Comparison of ENCODE assay signal across 17 cellular contexts in the genomic region with DNA sequence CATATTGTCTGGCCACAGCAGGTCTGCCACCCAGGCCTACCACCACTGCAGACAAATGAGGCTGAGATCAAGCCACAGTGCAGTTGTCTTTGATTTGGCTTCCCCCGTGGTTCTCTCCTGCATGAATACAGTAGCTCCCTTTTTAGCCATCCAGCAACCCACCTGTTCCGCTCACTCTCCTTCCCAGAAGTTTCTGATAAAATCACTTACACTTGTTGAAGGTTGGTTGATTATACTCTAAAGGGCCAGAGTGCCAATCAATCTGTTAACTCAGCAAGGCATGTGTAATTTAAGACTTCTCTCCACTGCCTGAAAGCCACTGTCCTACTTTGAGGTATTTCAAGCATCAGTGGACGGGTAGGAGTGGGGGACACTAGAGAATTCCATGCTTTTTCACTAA. TPM values are rescaled to one million over a fixed set of nuclear protein-coding genes. Genes with fewer than 3 reads are reported as not detected.
DNase-seq lines count a peak whose midpoint lies in the region; TF ChIP-seq lines count a peak whose summit lies in the region.
"Had no signal": no experiment of that assay in that cellular context is flagged by ENCODE, and none has a peak within 500 bp of the region (broad histone marks: within the 10 kb centered on the region; RNA-seq: fewer than 3 reads in every experiment).

No MANE protein-coding gene starts in this region.

- no peaks in the 10 kb centered on the region for H3K9me3 Mint-ChIP-seq in nephron

- no peaks in the 10 kb centered on the region for H3K27me3 ChIP-seq in SJCRH30
- H3K27me3 ChIP-seq: BLaER1 treated with 17β-estradiol and CSF1 and Interleukin-3, amounts not matched to agents 10 nM and 100 nM had no signal

- DNase-seq in NCI-H2171 treated with DMSO at 0.1 percent for 48 hours (lab: John Stamatoyannopoulos, UW) (peak; percentile 16), NCI-H2171 (lab: John Stamatoyannopoulos, UW) (no peak), SJCRH30 (peak; percentile 91 to 96), skeletal muscle cell (ENCODE audit: low read depth) (peak; percentile 8), foreskin fibroblast (no peak), NCI-H2107 treated with DMSO at 0.1 percent for 48 hours (lab: John Stamatoyannopoulos, UW; ENCODE audit: unreplicated experiment) (no peak), SW480 (ENCODE audit: low spot score) (no peak)
- DNase-seq: CD8-positive, alpha-beta memory T cell; GF-D8; Karpas-422; NCI-H1930; NK-92 treated with Interleukin-12 subunit alpha and Interleukin-12 subunit beta, amount 100 ng/mL, for 24 hours; SHP77 had no signal

- peaks cover 26% of the 10 kb centered on the region for H3K4me1 ChIP-seq in SJCRH30

- TF ChIP-seq CTCF in nephron (IDR thresholded peaks at IDR 0.05; ENCODE audit: unreplicated experiment in 3 of 3) (no peak), foreskin fibroblast (IDR thresholded peaks at IDR 0.05; ENCODE audit: low read depth, low read length) (no peak)

- no peaks in the 10 kb centered on the region for H3K36me3 Mint-ChIP-seq in nephron (ENCODE audit: low read depth)
- H3K36me3 Mint-ChIP-seq: CD8-positive, alpha-beta memory T cell had no signal

- H3K27ac Mint-ChIP-seq in nephron = peak overlapping the region; percentile 53 to 86 (median 83)
- H3K27ac Mint-ChIP-seq: CD8-positive, alpha-beta memory T cell had no signal

- no peaks in the 10 kb centered on the region for H3K36me3 ChIP-seq in SJCRH30
- H3K36me3 ChIP-seq: BLaER1 treated with 17β-estradiol and CSF1 and Interleukin-3, amounts not matched to agents 10 nM and 100 nM had no signal

- peak overlapping the region; percentile 97 for H3K27ac ChIP-seq in SJCRH30
- H3K27ac ChIP-seq: BLaER1 treated with 17β-estradiol and CSF1 and Interleukin-3, amounts not matched to agents 10 nM and 100 nM had no signal

- H3K4me3 ChIP-seq in SJCRH30 (no peak overlapping the region), skeletal muscle cell (ENCODE audit: low read depth, low read length) (no peak overlapping the region), foreskin fibroblast (ENCODE audit: low read depth in 1 of 2, low read length in 2 of 2) (no peak overlapping the region)
- H3K4me3 ChIP-seq: BLaER1 treated with 17β-estradiol and CSF1 and Interleukin-3, amounts not matched to agents 10 nM and 100 nM had no signal

- H3K9me3 ChIP-seq in SJCRH30 (replicated peaks) = no peaks in the 10 kb centered on the region
- H3K9me3 ChIP-seq: BLaER1 treated with 17β-estradiol and CSF1 and Interleukin-3, amounts not matched to agents 10 nM and 100 nM had no signal

- no peak overlapping the region for H3K4me3 Mint-ChIP-seq in nephron
- H3K4me3 Mint-ChIP-seq: CD8-positive, alpha-beta memory T cell had no signal

- peaks cover 35% of the 10 kb centered on the region for H3K4me1 Mint-ChIP-seq in nephron
- H3K4me1 Mint-ChIP-seq: CD8-positive, alpha-beta memory T cell had no signal

- peaks cover 10% of the 10 kb centered on the region for H3K27me3 Mint-ChIP-seq in nephron (ENCODE audit: low read depth)

RNA-seq across cellular contexts. Expression of a gene that starts 19.1 kb away (rescaled TPM):
- 0.10 TPM in 1 of 2 replicates, not detected in the other for total RNA-seq in SJCRH30 (2014; rRNA removed; shearing (Covaris generic))
- total RNA-seq: CD8-positive, alpha-beta memory T cell; H4; OCI-LY7 had no signal

Comparison
In these comparisons a context has a peak if more than half of its experiments do, and no peak if none do; other contexts are left out.
1. DNase-seq: peak in NCI-H2171 treated with DMSO at 0.1 percent for 48 hours (single experiment), SJCRH30 (2 of 2) and skeletal muscle cell (single experiment); none in NCI-H2171 (single experiment), foreskin fibroblast (0 of 2), NCI-H2107 treated with DMSO at 0.1 percent for 48 hours (single experiment) and SW480 (single experiment).